Comparison of ENCODE assay signal across 12 cellular contexts in the genomic region with DNA sequence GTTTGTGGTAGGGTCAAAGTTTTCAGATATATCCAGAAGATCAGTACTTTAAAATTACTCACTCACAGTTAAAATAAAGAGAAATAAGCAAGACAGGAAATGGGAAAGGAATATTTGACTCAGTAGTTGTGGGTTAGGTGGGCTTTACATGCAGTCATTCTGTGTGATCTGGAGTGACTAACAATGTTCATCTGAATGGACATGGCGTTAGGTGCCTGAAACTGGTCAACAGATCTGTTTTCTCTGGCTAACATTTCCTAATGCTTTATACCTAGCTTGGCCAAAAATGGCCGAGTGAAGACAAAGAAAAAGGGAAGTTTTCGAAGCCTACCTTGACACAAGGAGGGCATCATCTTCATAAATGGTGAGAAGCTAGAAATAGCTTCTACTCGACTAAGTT.
"Had no signal": no experiment of that assay in that cellular context is flagged by ENCODE, and none has a peak within 500 bp of the region (broad histone marks: within the 10 kb centered on the region; RNA-seq: fewer than 3 reads in every experiment).

No MANE protein-coding gene starts in this region.

- H3K9me3 Mint-ChIP-seq: activated B cell treated with CpG ODN at 0.5 μM for 24 hours had no signal

- ATAC-seq: left ventricle myocardium superior, sciatic nerve had no signal

- H3K4me3 Mint-ChIP-seq: activated B cell treated with CpG ODN at 0.5 μM for 24 hours; activated naive CD4-positive, alpha-beta T cell treated with anti-CD3 and anti-CD28 coated beads, Interleukin-2, amount 10 ng/mL, durations not matched to agents 7 days and 5 days; neural crest cell had no signal

- H3K36me3 Mint-ChIP-seq: T-cell had no signal

- H3K27me3 Mint-ChIP-seq: activated naive CD4-positive, alpha-beta T cell treated with anti-CD3 and anti-CD28 coated beads, Interleukin-2, amount 10 ng/mL, durations not matched to agents 7 days and 5 days; T-cell had no signal

- H3K27ac Mint-ChIP-seq: activated B cell treated with CpG ODN at 0.5 μM for 24 hours; activated naive CD4-positive, alpha-beta T cell treated with anti-CD3 and anti-CD28 coated beads, Interleukin-2, amount 10 ng/mL, durations not matched to agents 7 days and 5 days had no signal

- DNase-seq: activated B cell treated with CpG ODN at 0.5 μM for 24 hours; activated naive CD4-positive, alpha-beta T cell treated with anti-CD3 and anti-CD28 coated beads, Interleukin-2, amount 10 ng/mL, durations not matched to agents 7 days and 5 days; aorta; dorsolateral prefrontal cortex; left ventricle myocardium superior; mesendoderm; spleen; stimulated activated CD4-positive, alpha-beta T cell treated with anti-CD3 and anti-CD28 coated beads, Interleukin-4, amount 100 ng/mL, for 1 hour; T-cell; transverse colon had no signal
